In the genomic region with DNA sequence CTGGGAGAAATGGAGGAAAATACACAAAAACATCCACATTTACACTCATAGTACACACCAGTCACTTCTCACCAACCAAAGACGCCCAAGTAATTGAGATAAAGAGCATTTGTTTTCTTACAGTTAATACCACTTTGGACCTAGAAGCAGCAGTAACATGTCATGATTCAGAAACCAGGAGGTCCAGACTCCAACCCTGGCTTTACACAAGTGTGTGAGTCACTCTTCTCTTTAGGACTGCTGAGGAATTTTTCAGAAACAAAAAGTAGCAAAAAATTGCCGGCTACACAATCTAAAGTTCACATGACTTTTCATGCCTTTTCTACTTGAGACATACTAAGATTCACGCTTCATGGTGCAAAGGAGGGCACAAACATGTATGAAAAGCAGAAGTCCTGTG, we compare ENCODE assay signal across 16 cellular contexts. TPM values are rescaled to one million over a fixed set of nuclear protein-coding genes. Genes with fewer than 3 reads are reported as not detected.
A peak's percentile ranks its signal among the peaks of the same experiment; 100 is the strongest.
DNase-seq lines count a peak whose midpoint lies in the region; ATAC-seq, FAIRE-seq and TF ChIP-seq lines count a peak whose summit lies in the region.
"Had no signal": no experiment of that assay in that cellular context is flagged by ENCODE, and none has a peak within 500 bp of the region (broad histone marks: within the 10 kb centered on the region; RNA-seq: fewer than 3 reads in every experiment).

No MANE protein-coding gene starts in this region.

- FAIRE-seq in HepG2 (lab: Jason Lieb, UNC) = no peak
- FAIRE-seq: H1 had no signal

- ATAC-seq in HepG2 = peak; percentile 25; the same call in 1 of the 3 replicates
- ATAC-seq in right lobe of liver = no peak

- no peak overlapping the region for H3K4me3 Mint-ChIP-seq in CD8-positive, alpha-beta memory T cell

- no peak overlapping the region for H3K4me2 ChIP-seq in HepG2 (ENCODE audit: low read depth, low read length)
- H3K4me2 ChIP-seq in mammary epithelial cell (ENCODE audit: insufficient read depth, low read depth, low read length) = no peak overlapping the region

- no peak for TF ChIP-seq EP300 in HepG2 (IDR thresholded peaks at IDR 0.05; ENCODE audit: low read depth in 2 of 2, low read length in 2 of 2)
- no peak for TF ChIP-seq EP300 in HepG2 (CRISPR knock-in tag; IDR thresholded peaks at IDR 0.05; ENCODE audit: borderline replicate concordance)
- TF ChIP-seq EP300 in transverse colon (IDR thresholded peaks at IDR 0.05; ENCODE audit: low read depth) = no peak

- peaks cover 6 to 40% of the 10 kb centered on the region in 2 experiments for H3K36me3 ChIP-seq in HepG2 (replicated peaks in 1 of 2; ENCODE audit: control insufficient read depth in 1 of 2, insufficient read depth in 2 of 2, low read length in 2 of 2)
- peaks cover 0 to 36% (median 13%) of the 10 kb centered on the region in 4 donors for H3K36me3 ChIP-seq in right lobe of liver
- peaks cover 13% of the 10 kb centered on the region for H3K36me3 ChIP-seq in mammary epithelial cell (ENCODE audit: insufficient read depth, low read length)
- H3K36me3 ChIP-seq in transverse colon = peaks cover 0 to 33% (median 7%) of the 10 kb centered on the region in 4 donors
- peaks cover 11% of the 10 kb centered on the region for H3K36me3 ChIP-seq in CD8-positive, alpha-beta memory T cell (ENCODE audit: insufficient read depth, low read length)

- no peaks in the 10 kb centered on the region for H3K4me1 Mint-ChIP-seq in CD8-positive, alpha-beta memory T cell

- POLR2A ChIA-PET in HepG2 (lab: Yijun Ruan, JAX) = no interaction called here
- POLR2A ChIA-PET in CD8-positive, alpha-beta memory T cell (lab: Charles Lee) = no interaction called here

- H3K9ac ChIP-seq in HepG2 (ENCODE audit: insufficient read depth, low read depth, low read length) = no peak overlapping the region
- no peak overlapping the region for H3K9ac ChIP-seq in mammary epithelial cell (ENCODE audit: insufficient read depth, low read length)

- H3K79me2 ChIP-seq in HepG2 (ENCODE audit: insufficient read depth, low read length) (no peaks in the 10 kb centered on the region), mammary epithelial cell (ENCODE audit: insufficient read depth, low read length) (no peaks in the 10 kb centered on the region)

- no peaks in the 10 kb centered on the region for H3K27me3 ChIP-seq in HepG2 (ENCODE audit: control insufficient read depth in 1 of 2, insufficient read depth in 2 of 2, low read length in 2 of 2)
- no peaks in the 10 kb centered on the region for H3K27me3 ChIP-seq in right lobe of liver
- no peaks in the 10 kb centered on the region for H3K27me3 ChIP-seq in mammary epithelial cell (ENCODE audit: insufficient read depth, low read length)
- no peaks in the 10 kb centered on the region for H3K27me3 ChIP-seq in transverse colon
- H3K27me3 ChIP-seq in CD8-positive, alpha-beta memory T cell (ENCODE audit: insufficient read depth, low read length, poor library complexity, severe bottlenecking) = no peaks in the 10 kb centered on the region
- H3K27me3 ChIP-seq: neutrophil, upper lobe of left lung had no signal

- peaks cover 20 to 65% (median 29%) of the 10 kb centered on the region in 3 donors for H3K36me3 Mint-ChIP-seq in CD8-positive, alpha-beta memory T cell

- TF ChIP-seq CTCF in HepG2 (CRISPR knock-in tag; IDR thresholded peaks at IDR 0.05) (no peak), right lobe of liver (IDR thresholded peaks at IDR 0.05) (no peak), mammary epithelial cell (conservative IDR thresholded peaks at IDR 0.05 in 1 of 2, IDR thresholded peaks at IDR 0.05 in 1 of 2; ENCODE audit: extremely low read depth in 1 of 2, insufficient read depth in 1 of 2, low read depth in 1 of 2, low read length in 2 of 2) (no peak), transverse colon (IDR thresholded peaks at IDR 0.05) (no peak)

- intact Hi-C loops in HepG2 (cut with micrococcal nuclease; ENCODE audit: unreplicated experiment) (no loop called here), right lobe of liver (cut with DNase I) (no loop called here), mammary epithelial cell (cut with micrococcal nuclease) (no loop called here), transverse colon (cut with DNase I; ENCODE audit: low total_unique reads) (no loop called here)

- in situ Hi-C loops in HepG2 (cut with HindIII; ENCODE audit: extremely low pct_ligation_motif_present, low pct_unique_long_range_greater_than_20kb) = no loop called here
- in situ Hi-C loops in mammary epithelial cell (cut with MboI; ENCODE audit: low sequenced_read_pairs in 2 of 2) = no loop called here
- in situ Hi-C loops in transverse colon (cut with MboI; ENCODE audit: low pct_ligation_motif_present in 1 of 4, low pct_unique_long_range_greater_than_20kb in 1 of 4, low sequenced_read_pairs in 3 of 4) = no loop called here

- H3K4me3 ChIP-seq in HepG2 (replicated peaks in 1 of 3; ENCODE audit: insufficient read depth in 1 of 3, low read depth in 2 of 3, low read length in 3 of 3) (no peak overlapping the region), right lobe of liver (no peak overlapping the region), mammary epithelial cell (replicated peaks in 1 of 3; ENCODE audit: insufficient read depth in 1 of 3, low read depth in 2 of 3, low read length in 3 of 3) (no peak overlapping the region), transverse colon (no peak overlapping the region)
- H3K4me3 ChIP-seq in CD8-positive, alpha-beta memory T cell (ENCODE audit: low read length) = no peak overlapping the region
- H3K4me3 ChIP-seq: lower lobe of right lung, upper lobe of left lung had no signal

- H3K27ac ChIP-seq in HepG2 (ENCODE audit: extremely low read length, insufficient read depth, low read length) = no peak overlapping the region
- H3K27ac ChIP-seq in right lobe of liver = no peak overlapping the region
- no peak overlapping the region for H3K27ac ChIP-seq in mammary epithelial cell (ENCODE audit: insufficient read depth, low read depth, low read length)
- H3K27ac ChIP-seq in transverse colon = peak overlapping the region in 3 of 4 donors; percentile 6 to 24 (median 21)
- no peak overlapping the region for H3K27ac ChIP-seq in CD8-positive, alpha-beta memory T cell (ENCODE audit: low read depth, low read length)
- H3K27ac ChIP-seq: lower lobe of right lung, neutrophil, upper lobe of left lung had no signal

- dilution Hi-C loops in mammary epithelial cell (cut with HindIII; ENCODE audit: low sequenced_read_pairs) = no loop called here

- TF ChIP-seq POLR2A in HepG2 (IDR thresholded peaks at IDR 0.05; ENCODE audit: insufficient read depth in 1 of 2, low read depth in 2 of 2, low read length in 2 of 2) = no peak
- TF ChIP-seq POLR2A in right lobe of liver (IDR thresholded peaks at IDR 0.05) = no peak
- no peak for TF ChIP-seq POLR2A in transverse colon (IDR thresholded peaks at IDR 0.05)

- CTCF ChIA-PET in HepG2 (lab: Yijun Ruan, JAX; ENCODE audit: low intra/inter-chr PET ratio, low total read pairs) (no interaction called here), mammary epithelial cell (lab: Charles Lee; ENCODE audit: low non-redundant PET) (no interaction called here)
- CTCF ChIA-PET in CD8-positive, alpha-beta memory T cell (lab: Charles Lee) = no interaction called here

- no peak for TF ChIP-seq RAD21 in HepG2 (CRISPR knock-in tag; IDR thresholded peaks at IDR 0.05)

- peaks cover 0 to 3% (median 0%) of the 10 kb centered on the region in 5 donors for H3K9me3 Mint-ChIP-seq in CD8-positive, alpha-beta memory T cell

- H3K9me3 ChIP-seq in HepG2 (ENCODE audit: low read length) = no peaks in the 10 kb centered on the region
- H3K9me3 ChIP-seq in right lobe of liver = no peaks in the 10 kb centered on the region
- H3K9me3 ChIP-seq in mammary epithelial cell (replicated peaks; ENCODE audit: insufficient read depth, low read length) = no peaks in the 10 kb centered on the region
- no peaks in the 10 kb centered on the region for H3K9me3 ChIP-seq in transverse colon
- H3K9me3 ChIP-seq in CD8-positive, alpha-beta memory T cell (ENCODE audit: low read length) = no peaks in the 10 kb centered on the region
- H3K9me3 ChIP-seq: lower lobe of right lung, neutrophil, upper lobe of left lung had no signal

- H3K27ac Mint-ChIP-seq in CD8-positive, alpha-beta memory T cell = no peak overlapping the region

- H3K27me3 Mint-ChIP-seq in CD8-positive, alpha-beta memory T cell = no peaks in the 10 kb centered on the region

- DNase-seq in HepG2 (ENCODE audit: low spot score) = no peak
- no peak for DNase-seq in right lobe of liver
- DNase-seq in mammary epithelial cell = peak; percentile 34
- DNase-seq in hepatic stellate cell (ENCODE audit: low spot score) = peak; percentile 58
- no peak for DNase-seq in transverse colon
- no peak for DNase-seq in NCI-H1105 treated with DMSO at 0.1 percent for 48 hours (lab: John Stamatoyannopoulos, UW)
- DNase-seq in superior temporal gyrus (ENCODE audit: extremely low spot score) = no peak
- no peak for DNase-seq in CD8-positive, alpha-beta memory T cell
- DNase-seq: 8988T, activated T-cell treated with anti-CD3 and anti-CD28 coated beads for 4 hours, DMS53, hypothalamus, lower lobe of right lung, upper lobe of left lung had no signal

- 71% methylated on average over 3 of the region's 3 CpGs for WGBS in HepG2 (ENCODE audit: low lambda C conversion rate)
- WGBS in right lobe of liver (ENCODE audit: insufficient coverage, low coverage, low lambda C conversion rate, missing lambda C conversion rate) = 90% methylated on average over 3 of the region's 3 CpGs
- WGBS in mammary epithelial cell (ENCODE audit: low coverage, missing lambda C conversion rate) = 100% methylated on average over 3 of the region's 3 CpGs
- WGBS in transverse colon (ENCODE audit: low coverage in 1 of 2), 2 donors = 89 to 90% methylated on average over 1 to 3 of the region's 3 CpGs

- H2AFZ ChIP-seq in HepG2 (ENCODE audit: low read length) (no peak overlapping the region), mammary epithelial cell (ENCODE audit: low read depth, low read length) (no peak overlapping the region)

- no peaks in the 10 kb centered on the region for H4K20me1 ChIP-seq in HepG2 (ENCODE audit: insufficient read depth, low read length)
- H4K20me1 ChIP-seq in mammary epithelial cell (ENCODE audit: insufficient read depth, low read length) = no peaks in the 10 kb centered on the region

- BruUV-seq in HepG2 (replicated peaks; lab: Mats Ljungman, UMichigan) (no TSS peak), mammary epithelial cell (replicated peaks; lab: Mats Ljungman, UMichigan) (no TSS peak)

- H3K4me1 ChIP-seq in HepG2 (ENCODE audit: insufficient read depth, low read length) (no peaks in the 10 kb centered on the region), right lobe of liver (no peaks in the 10 kb centered on the region), mammary epithelial cell (ENCODE audit: insufficient read depth, low read length) (no peaks in the 10 kb centered on the region), transverse colon (no peaks in the 10 kb centered on the region)
- H3K4me1 ChIP-seq in CD8-positive, alpha-beta memory T cell (ENCODE audit: insufficient read depth, low read length) = no peaks in the 10 kb centered on the region
- H3K4me1 ChIP-seq: lower lobe of right lung, upper lobe of left lung had no signal

RNA-seq across cellular contexts. Expression of a gene that starts 42.1 kb away (rescaled TPM):
- 15.5 and 18.4 TPM in 2 replicates for total RNA-seq in HepG2 (2016; rRNA removed; fragmentation: Illumina TruSeq; extraction: Trizol)
- 26.3 and 26.8 TPM in 2 replicates for total RNA-seq in HepG2 (2016; cell fraction: cytosol; rRNA removed; fragmentation: Illumina TruSeq; extraction: Trizol; ENCODE audit: low read depth)
- 16.3 and 16.7 TPM in 2 replicates for total RNA-seq in HepG2 (2016; cell fraction: insoluble cytoplasmic fraction; rRNA removed; fragmentation: Illumina TruSeq; extraction: Trizol)
- 20.4 and 21.8 TPM in 2 replicates for total RNA-seq in HepG2 (2016; cell fraction: membrane; rRNA removed; fragmentation: Illumina TruSeq; extraction: Trizol)
- total RNA-seq in HepG2 (2016; cell fraction: nucleus; rRNA removed; fragmentation: Illumina TruSeq; extraction: Trizol) = 29.7 and 32.9 TPM in 2 replicates
- polyA plus RNA-seq in HepG2 (2011; rRNA removed) = 12.6 and 13.3 TPM in 2 replicates
- 13.0 and 16.2 TPM in 2 replicates for polyA plus RNA-seq in HepG2 (2011; cell fraction: cytosol; rRNA removed)
- polyA plus RNA-seq in HepG2 (2011; cell fraction: nucleus; rRNA removed) = 37.9 and 38.9 TPM in 2 replicates
- 12.7 and 13.6 TPM in 2 replicates for polyA plus RNA-seq in HepG2 (2012)
- polyA plus RNA-seq in HepG2 (2016; cell fraction: cytosol; fragmentation: Illumina TruSeq; extraction: Trizol; ENCODE audit: low read depth) = 1.8 and 2.2 TPM in 2 replicates
- 17.9 and 19.3 TPM in 2 replicates for polyA plus RNA-seq in HepG2 (2016; cell fraction: insoluble cytoplasmic fraction; fragmentation: Illumina TruSeq; extraction: Trizol; ENCODE audit: low read depth)
- polyA plus RNA-seq in HepG2 (2016; cell fraction: membrane; fragmentation: Illumina TruSeq; extraction: Trizol; ENCODE audit: low read depth) = 5.5 TPM in 2 replicates
- polyA plus RNA-seq in HepG2 (2016; cell fraction: nucleus; fragmentation: Illumina TruSeq; extraction: Trizol; ENCODE audit: insufficient read depth, low read depth) = 27.6 and 28.8 TPM in 2 replicates
- polyA minus RNA-seq in HepG2 (2011; rRNA and poly(A)+ RNA removed; ENCODE audit: low replicate concordance) = 31.5 and 65.3 TPM in 2 replicates
- 9.6 and 11.7 TPM in 2 replicates for polyA minus RNA-seq in HepG2 (2011; cell fraction: cytosol; rRNA and poly(A)+ RNA removed)
- 67.3 and 70.4 TPM in 2 replicates for polyA minus RNA-seq in HepG2 (2011; cell fraction: nucleus; rRNA and poly(A)+ RNA removed)
- 10 to 100 TPM; 13.0 to 20.0 (median 17.6) TPM for total RNA-seq in right lobe of liver
- total RNA-seq in mammary epithelial cell = 10 to 100 TPM; 14.8 to 24.5 TPM
- 16.4 TPM for polyA plus RNA-seq in mammary epithelial cell
- polyA minus RNA-seq in mammary epithelial cell = 43.9 TPM
- 10 to 100 TPM; 23.3 to 43.6 (median 30.0) TPM for total RNA-seq in transverse colon
- total RNA-seq in CD8-positive, alpha-beta memory T cell = 10 to 100 TPM; 45.8 to 47.0 TPM
- polyA plus RNA-seq in CD8-positive, alpha-beta memory T cell = 16.8 TPM

Comparison
In these comparisons a context has a peak if more than half of its experiments do, and no peak if none do; other contexts are left out.
1. DNase-seq: peak in mammary epithelial cell (single experiment) and hepatic stellate cell (single experiment); none in HepG2 (single experiment), right lobe of liver (0 of 3), transverse colon (single experiment), NCI-H1105 treated with DMSO at 0.1 percent for 48 hours (single experiment), superior temporal gyrus (single experiment) and CD8-positive, alpha-beta memory T cell (0 of 5).
2. H3K27ac ChIP-seq: peak in transverse colon (3 of 4); none in HepG2 (single experiment), right lobe of liver (0 of 3), mammary epithelial cell (single experiment) and CD8-positive, alpha-beta memory T cell (single experiment).